Comparison of ENCODE assay signal across 35 cellular contexts in the genomic region with DNA sequence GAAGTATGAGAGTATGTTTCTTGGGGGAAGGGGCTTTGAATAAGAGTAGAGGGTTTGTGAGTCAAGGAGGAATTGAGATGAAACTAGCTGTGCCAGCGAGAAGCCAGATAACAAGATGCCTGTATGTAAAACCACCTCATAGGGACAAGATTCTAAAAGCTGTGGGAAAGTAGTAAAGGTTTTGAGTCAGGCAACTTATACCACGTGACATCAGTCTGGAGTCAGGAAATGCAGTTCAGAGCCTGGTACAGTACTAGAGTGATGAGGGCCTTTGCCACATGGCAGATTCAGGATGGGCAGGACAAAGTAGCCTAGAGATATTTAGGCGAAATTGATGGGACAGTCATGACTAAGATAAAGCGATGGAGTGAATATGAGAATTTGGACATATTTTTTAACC.
"Had no signal": no experiment of that assay in that cellular context is flagged by ENCODE, and none has a peak within 500 bp of the region (broad histone marks: within the 10 kb centered on the region; RNA-seq: fewer than 3 reads in every experiment).

No MANE protein-coding gene starts in this region.

- DNase-seq: Karpas-422, Kasumi-1, MG63, MM.1S, MV-4-11, NCI-H1048, NCI-H1092, NCI-H1092 treated with DMSO at 0.1 percent for 48 hours, NCI-H1105, NCI-H1105 treated with DMSO at 0.1 percent for 48 hours, NCI-H1417, NCI-H1417 treated with DMSO at 0.1 percent for 48 hours, NCI-H1436, NCI-H1436 treated with DMSO at 0.1 percent for 48 hours, NCI-H146, NCI-H1694, NCI-H1694 treated with DMSO at 0.1 percent for 48 hours, NCI-H187, NCI-H187 treated with DMSO at 0.1 percent for 48 hours, NCI-H1930, NCI-H2029, NCI-H2029 treated with DMSO at 0.1 percent for 48 hours, NCI-H2081, NCI-H2081 treated with DMSO at 0.1 percent for 48 hours, NCI-H2107, NCI-H2171, NCI-H2171 treated with DMSO at 0.1 percent for 48 hours, NCI-H2227 treated with DMSO at 0.1 percent for 48 hours, NCI-H226, NCI-H345, NCI-H446, NCI-H446 treated with DMSO at 0.1 percent for 48 hours, NCI-H510A, NCI-H510A treated with DMSO at 0.1 percent for 48 hours, NCI-H524 had no signal

- H3K27me3 ChIP-seq: MG63 had no signal

- H3K36me3 ChIP-seq: MG63 had no signal

- H3K4me3 ChIP-seq: MG63 had no signal

- H3K9me3 ChIP-seq: MG63 had no signal
